Comparison of ENCODE assay signal across 21 cellular contexts in the genomic region with DNA sequence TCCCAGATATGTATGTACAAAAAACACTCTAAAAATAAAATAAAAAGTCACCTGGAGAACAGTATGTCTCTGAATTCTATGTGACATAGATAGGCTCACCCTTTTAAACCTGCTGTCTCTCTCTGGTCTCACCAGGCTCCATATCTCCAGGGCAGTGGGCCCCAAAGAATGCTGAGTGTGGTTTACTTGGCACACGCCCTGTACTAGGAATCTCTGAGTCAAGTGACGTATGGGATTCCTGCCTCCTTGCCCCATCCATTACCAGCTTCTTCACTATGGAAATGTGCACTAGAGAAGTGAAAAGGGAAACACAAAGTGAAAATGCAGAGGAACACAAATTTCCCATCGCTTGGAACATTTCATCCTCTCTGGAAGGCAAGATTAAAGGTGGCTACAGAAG.
A peak's percentile ranks its signal among the peaks of the same experiment; 100 is the strongest.
DNase-seq lines count a peak whose midpoint lies in the region; ATAC-seq, FAIRE-seq and TF ChIP-seq lines count a peak whose summit lies in the region.
"Had no signal": no experiment of that assay in that cellular context is flagged by ENCODE, and none has a peak within 500 bp of the region (broad histone marks: within the 10 kb centered on the region; RNA-seq: fewer than 3 reads in every experiment).

No MANE protein-coding gene starts in this region.

- POLR2A ChIA-PET in MCF 10A (lab: Yijun Ruan, JAX) = interaction anchor here (0.6 kb wide), 2 partner anchors 431 to 539 kb away, joined by 3 read pairs; no protein-coding TSS in a partner anchor

- H2AFZ ChIP-seq in keratinocyte (ENCODE audit: control insufficient read depth, low read length) = no peak overlapping the region

- CTCF ChIA-PET in MCF 10A (lab: Yijun Ruan, JAX) = interaction anchor here (0.6 to 1.0 kb wide), 6 partner anchors 10 to 1507 kb away, joined by 3 to 4 read pairs (median 4); no protein-coding TSS in a partner anchor

- no TSS peak for BruUV-seq in MCF 10A (replicated peaks; lab: Mats Ljungman, UMichigan)

- H3K9me3 Mint-ChIP-seq in MCF 10A (ENCODE audit: unreplicated experiment) = no peaks in the 10 kb centered on the region
- H3K9me3 Mint-ChIP-seq: stimulated activated naive CD8-positive, alpha-beta T cell treated with anti-CD3 and anti-CD28 coated beads, Interleukin-15, Interleukin-2, amounts not matched to agents 100 ng/mL and 50 ng/mL, for 24 hours; T-helper 1 cell treated with Interleukin-12 subunit alpha and Interleukin-12 subunit beta and Interleukin-4 antibody, amounts not matched to agents 30 μg/mL and 1 μg/mL, for 36 hours had no signal

- H3K4me3 ChIP-seq in breast epithelium (no peak overlapping the region), astrocyte of the cerebellum (ENCODE audit: low read depth, low read length) (no peak overlapping the region), keratinocyte (ENCODE audit: control insufficient read depth in 2 of 3, extremely low read depth in 1 of 3, insufficient read depth in 2 of 3, low read depth in 1 of 3, low read length in 3 of 3) (no peak overlapping the region), heart right ventricle (no peak overlapping the region)
- H3K4me3 ChIP-seq: mucosa of descending colon had no signal

- intact Hi-C loops in MCF 10A (cut with micrococcal nuclease) (loop anchor here (5.0 to 10.0 kb wide), 2 partner anchors 162 to 844 kb away; no protein-coding TSS in a partner anchor), breast epithelium (cut with DNase I; ENCODE audit: low total_unique reads) (no loop called here), heart right ventricle (cut with DNase I) (no loop called here)

- no peaks in the 10 kb centered on the region for H3K9me3 ChIP-seq in breast epithelium
- no peaks in the 10 kb centered on the region for H3K9me3 ChIP-seq in keratinocyte (ENCODE audit: control insufficient read depth, low read depth, low read length)
- H3K9me3 ChIP-seq in heart right ventricle = no peaks in the 10 kb centered on the region
- H3K9me3 ChIP-seq: mucosa of descending colon had no signal

- peaks cover 34% of the 10 kb centered on the region for H3K4me1 Mint-ChIP-seq in MCF 10A (ENCODE audit: insufficient read depth, unreplicated experiment)
- H3K4me1 Mint-ChIP-seq: CD4-positive, CD25-positive, alpha-beta regulatory T cell had no signal

- FAIRE-seq in keratinocyte (lab: Jason Lieb, UNC) = peak; percentile 92
- FAIRE-seq: endometrium, islet of Langerhans had no signal

- no peak overlapping the region for H3K9ac ChIP-seq in keratinocyte (ENCODE audit: control insufficient read depth, extremely low read depth, insufficient read depth, low read length)

- no peaks in the 10 kb centered on the region for H3K27me3 ChIP-seq in breast epithelium
- no peaks in the 10 kb centered on the region for H3K27me3 ChIP-seq in keratinocyte (ENCODE audit: control insufficient read depth, extremely low read depth, insufficient read depth, low read length)
- no peaks in the 10 kb centered on the region for H3K27me3 ChIP-seq in heart right ventricle

- H3K27me3 Mint-ChIP-seq in MCF 10A (ENCODE audit: insufficient read depth, unreplicated experiment) = no peaks in the 10 kb centered on the region
- H3K27me3 Mint-ChIP-seq: CD4-positive, CD25-positive, alpha-beta regulatory T cell; stimulated activated naive CD8-positive, alpha-beta T cell treated with anti-CD3 and anti-CD28 coated beads, Interleukin-15, Interleukin-2, amounts not matched to agents 100 ng/mL and 50 ng/mL, for 24 hours had no signal

- dilution Hi-C loops in keratinocyte (cut with MboI; ENCODE audit: extremely low pct_ligation_motif_present, low sequenced_read_pairs) = no loop called here

- H3K27ac ChIP-seq in breast epithelium (no peak overlapping the region), keratinocyte (ENCODE audit: control insufficient read depth, insufficient read depth, low read length) (no peak overlapping the region), heart right ventricle (no peak overlapping the region)
- H3K27ac ChIP-seq: 22Rv1 had no signal

- TF ChIP-seq POLR2A in breast epithelium (IDR thresholded peaks at IDR 0.05) = no peak

- H3K4me1 ChIP-seq in breast epithelium (no peaks in the 10 kb centered on the region), keratinocyte (ENCODE audit: control insufficient read depth, extremely low read depth, insufficient read depth, low read length) (peaks cover 14% of the 10 kb centered on the region), heart right ventricle (no peaks in the 10 kb centered on the region)

- H3K9me1 ChIP-seq in keratinocyte (ENCODE audit: control insufficient read depth, extremely low read depth, insufficient read depth, low read length) = no peaks in the 10 kb centered on the region

- TF ChIP-seq CTCF in MCF 10A (IDR thresholded peaks at IDR 0.05; ENCODE audit: unreplicated experiment) (no peak), breast epithelium (IDR thresholded peaks at IDR 0.05) (no peak), astrocyte of the cerebellum (IDR thresholded peaks at IDR 0.05; ENCODE audit: low read depth, low read length, missing control alignments) (no peak), keratinocyte (optimal IDR thresholded peaks at IDR 0.05 in 1 of 3, IDR thresholded peaks at IDR 0.05 in 1 of 3, conservative IDR thresholded peaks at IDR 0.05 in 1 of 3; ENCODE audit: extremely low read depth in 1 of 3, insufficient read depth in 2 of 3, low read length in 3 of 3) (no peak), heart right ventricle (IDR thresholded peaks at IDR 0.05) (no peak)

- WGBS in heart right ventricle, 2 donors = 61 to 67% methylated on average over 3 of the region's 3 CpGs

- no peaks in the 10 kb centered on the region for H3K36me3 ChIP-seq in breast epithelium
- H3K36me3 ChIP-seq in keratinocyte (ENCODE audit: control insufficient read depth in 2 of 2, extremely low read depth in 1 of 2, insufficient read depth in 2 of 2, low read length in 2 of 2) = no peaks in the 10 kb centered on the region
- H3K36me3 ChIP-seq in heart right ventricle = no peaks in the 10 kb centered on the region

- peak overlapping the region; percentile 29 for H3K4me2 ChIP-seq in keratinocyte (ENCODE audit: control insufficient read depth, extremely low read depth, insufficient read depth, low read depth, low read length)

- ATAC-seq in activated CD4-positive, CD25-positive, alpha-beta regulatory T cell treated with anti-CD3 and anti-CD28 coated beads, Interleukin-2, amount 50 U/mL, for 24 hours = no peak
- no peak for ATAC-seq in heart right ventricle
- ATAC-seq: mucosa of descending colon had no signal

- DNase-seq in MCF 10A (ENCODE audit: unreplicated experiment) (peak; percentile 68), breast epithelium (ENCODE audit: low spot score in 2 of 2) (no peak), astrocyte of the cerebellum (ENCODE audit: low read depth) (peak; percentile 37), keratinocyte (ENCODE audit: low read depth, low spot score) (no peak), G401 (ENCODE audit: low spot score) (no peak), dermis blood vessel endothelial cell (no peak), heart right ventricle (no peak)
- DNase-seq: activated CD4-positive, CD25-positive, alpha-beta regulatory T cell treated with anti-CD3 and anti-CD28 coated beads, Interleukin-2, amount 50 U/mL, for 72 hours; activated CD8-positive, alpha-beta memory T cell treated with anti-CD3 and anti-CD28 coated beads, Interleukin-2, amount 50 U/mL, for 48 hours; activated naive CD4-positive, alpha-beta T cell treated with Interleukin-2 at 50 U/mL for 16 hours; CD4-positive, CD25-positive, alpha-beta regulatory T cell; central memory CD4-positive, alpha-beta T cell; glutamatergic neuron; mucosa of descending colon; NCI-H2029 treated with DMSO at 0.1 percent for 48 hours had no signal

- no peaks in the 10 kb centered on the region for H3K79me2 ChIP-seq in keratinocyte (ENCODE audit: control insufficient read depth, insufficient read depth, low read length)

- in situ Hi-C loops in astrocyte of the cerebellum (cut with HindIII; ENCODE audit: low sequenced_read_pairs) = no loop called here
- in situ Hi-C loops in G401 (cut with HindIII; ENCODE audit: low sequenced_read_pairs) = no loop called here

- peak overlapping the region; percentile 47 for H3K27ac Mint-ChIP-seq in MCF 10A (ENCODE audit: low read depth, unreplicated experiment)
- H3K27ac Mint-ChIP-seq: CD4-positive, CD25-positive, alpha-beta regulatory T cell; stimulated activated naive CD8-positive, alpha-beta T cell treated with anti-CD3 and anti-CD28 coated beads, Interleukin-15, Interleukin-2, amounts not matched to agents 100 ng/mL and 50 ng/mL, for 24 hours; T-helper 1 cell treated with Interleukin-12 subunit alpha and Interleukin-12 subunit beta and Interleukin-4 antibody, amounts not matched to agents 30 μg/mL and 1 μg/mL, for 36 hours had no signal

- no peaks in the 10 kb centered on the region for H4K20me1 ChIP-seq in keratinocyte (ENCODE audit: control insufficient read depth, extremely low read depth, insufficient read depth, low read length)

- no peaks in the 10 kb centered on the region for H3K36me3 Mint-ChIP-seq in MCF 10A (ENCODE audit: insufficient read depth, unreplicated experiment)
- H3K36me3 Mint-ChIP-seq: CD4-positive, CD25-positive, alpha-beta regulatory T cell had no signal

- no peak overlapping the region for H3K4me3 Mint-ChIP-seq in MCF 10A (ENCODE audit: unreplicated experiment)
- H3K4me3 Mint-ChIP-seq: CD4-positive, CD25-positive, alpha-beta regulatory T cell; stimulated activated naive CD8-positive, alpha-beta T cell treated with anti-CD3 and anti-CD28 coated beads, Interleukin-15, Interleukin-2, amounts not matched to agents 100 ng/mL and 50 ng/mL, for 24 hours; T-helper 1 cell treated with Interleukin-12 subunit alpha and Interleukin-12 subunit beta and Interleukin-4 antibody, amounts not matched to agents 30 μg/mL and 1 μg/mL, for 36 hours had no signal

Comparison
In these comparisons a context has a peak if more than half of its experiments do, and no peak if none do; other contexts are left out.
1. DNase-seq: peak in MCF 10A (single experiment) and astrocyte of the cerebellum (single experiment); none in breast epithelium (0 of 2), keratinocyte (single experiment), G401 (single experiment), dermis blood vessel endothelial cell (single experiment) and heart right ventricle (0 of 2).